ENCODE assay signal across 7 cellular contexts in genomic region chr22:28029201-28029948, GRCh38.
DNase-seq lines count a peak whose midpoint lies in the region; ATAC-seq and TF ChIP-seq lines count a peak whose summit lies in the region.

No MANE protein-coding gene starts in this region.

- no peaks in the 10 kb centered on the region for H3K36me3 ChIP-seq in testis (ENCODE audit: low read depth, missing control alignments)

- peaks cover 36% of the 10 kb centered on the region for H3K4me1 ChIP-seq in right cardiac atrium (ENCODE audit: control insufficient read depth, insufficient read depth, low read length)
- H3K4me1 ChIP-seq in testis = peaks cover 13% of the 10 kb centered on the region

- 46% methylated on average over 6 of the region's 6 CpGs for WGBS in right cardiac atrium
- WGBS in testis, 2 donors = 70 to 79% methylated on average over 6 of the region's 6 CpGs

- peak; percentile 88 for DNase-seq in NCI-H1092 (lab: John Stamatoyannopoulos, UW)
- DNase-seq in SHP77 (lab: John Stamatoyannopoulos, UW) = peak; percentile 91 to 92
- DNase-seq in right cardiac atrium = peak; percentile 73 to 84 (median 80)
- DNase-seq in testis = peak; percentile 7
- no peak for DNase-seq in MV-4-11 (lab: John Stamatoyannopoulos, UW)

- no peak overlapping the region for H3K4me3 ChIP-seq in right cardiac atrium (ENCODE audit: low read length)
- no peak overlapping the region for H3K4me3 ChIP-seq in testis

- ATAC-seq in right cardiac atrium (peak; percentile 85 to 95), HG03196 (IDR thresholded peaks at IDR 0.05; ENCODE audit: unreplicated experiment) (no peak), HG03469 (IDR thresholded peaks at IDR 0.05; ENCODE audit: unreplicated experiment) (no peak)

- no peaks in the 10 kb centered on the region for H3K27me3 ChIP-seq in right cardiac atrium (ENCODE audit: control insufficient read depth, insufficient read depth)
- H3K27me3 ChIP-seq in testis = no peaks in the 10 kb centered on the region

- intact Hi-C loops in right cardiac atrium (cut with DNase I) = loop anchor here in 1 of 4 donors (10.0 kb wide), 1 partner anchor 565 kb away; no protein-coding TSS in a partner anchor
- intact Hi-C loops in testis (cut with DNase I; ENCODE audit: low total_unique reads) = no loop called here

- H3K27ac ChIP-seq in right cardiac atrium (ENCODE audit: low read length) (peak overlapping the region; percentile 83), testis (peak overlapping the region in 1 of 2 donors; percentile 14)

- no peak for TF ChIP-seq CTCF in testis (IDR thresholded peaks at IDR 0.05)

- H3K9me3 ChIP-seq in right cardiac atrium (ENCODE audit: control insufficient read depth, low read length) = no peaks in the 10 kb centered on the region
- H3K9me3 ChIP-seq in testis = no peaks in the 10 kb centered on the region

- no peak for TF ChIP-seq POLR2A in testis (IDR thresholded peaks at IDR 0.05)

Comparison
In these comparisons a context has a peak if more than half of its experiments do, and no peak if none do; other contexts are left out.
1. ATAC-seq: peak in right cardiac atrium (2 of 2); none in HG03196 (single experiment) and HG03469 (single experiment).